12 cellular contexts compared by ENCODE assay signal in the genomic region with DNA sequence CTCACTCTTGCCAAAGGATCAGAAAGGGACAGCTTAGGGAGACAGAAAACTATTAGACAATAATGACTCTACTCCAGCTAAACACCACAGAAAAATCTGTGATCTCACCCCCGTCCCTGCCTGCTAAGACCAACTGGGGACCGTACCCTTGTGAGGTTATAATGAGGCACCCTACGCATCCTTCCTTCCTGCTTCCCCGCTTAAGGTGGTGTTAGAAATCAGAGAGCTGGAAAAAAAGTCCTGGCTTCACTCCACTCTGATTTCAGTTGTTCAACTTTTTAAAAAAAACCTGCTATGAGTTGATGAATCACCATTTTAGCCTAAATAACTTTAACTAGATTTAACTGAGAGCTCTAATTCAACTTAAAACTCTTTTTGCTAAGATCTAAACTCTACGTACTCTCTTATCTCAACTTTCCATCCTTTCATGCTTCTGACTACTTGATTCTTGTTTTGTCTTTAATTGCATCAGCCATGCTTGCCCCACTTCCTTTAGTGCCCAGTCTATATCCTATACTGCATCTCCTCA. TPM values are rescaled to one million over a fixed set of nuclear protein-coding genes. Genes with fewer than 3 reads are reported as not detected.
DNase-seq lines count a peak whose midpoint lies in the region; ATAC-seq and TF ChIP-seq lines count a peak whose summit lies in the region.
"Had no signal": no experiment of that assay in that cellular context is flagged by ENCODE, and none has a peak within 500 bp of the region (broad histone marks: within the 10 kb centered on the region; RNA-seq: fewer than 3 reads in every experiment).

No MANE protein-coding gene starts in this region.

- peak overlapping the region; percentile 80 for H4K91ac ChIP-seq in mesenchymal stem cell (ENCODE audit: low read length)

- peak overlapping the region in 5 of 11 experiments; percentile 2 to 36 (median 16); a peak in 4 of 22 replicates for H3K9ac ChIP-seq in BLaER1 treated with 17β-estradiol and CSF1 and Interleukin-3, amounts not matched to agents 10 nM and 100 nM
- no peak overlapping the region for H3K9ac ChIP-seq in mesenchymal stem cell (ENCODE audit: low read length)

- H3K23ac ChIP-seq in mesenchymal stem cell (ENCODE audit: low read length in 2 of 2): no peak overlapping the region

- H3K27me3 ChIP-seq in BLaER1 treated with 17β-estradiol and CSF1 and Interleukin-3, amounts not matched to agents 10 nM and 100 nM: no peaks in the 10 kb centered on the region
- H3K27me3 ChIP-seq in GM23338 (ENCODE audit: insufficient read depth) (no peaks in the 10 kb centered on the region), mesenchymal stem cell (ENCODE audit: control insufficient read depth in 1 of 2, insufficient read depth in 1 of 2, low read length in 2 of 2) (no peaks in the 10 kb centered on the region)
- H3K27me3 ChIP-seq: cardiac muscle cell had no signal

- peaks cover 2% of the 10 kb centered on the region for H3K27me3 Mint-ChIP-seq in GM23338 (ENCODE audit: insufficient read depth, low read depth, poor library complexity)
- no peaks in the 10 kb centered on the region for H3K27me3 Mint-ChIP-seq in activated T-helper 2 cell treated with anti-CD3 and anti-CD28 coated beads, Interferon-gamma antibody, Interleukin-2, Interleukin-4, amounts not matched to agents 10 μg/mL and 5 μg/mL and 100 μg/mL, durations not matched to agents 14 hours and 24 hours and 36 hours (ENCODE audit: low read depth)

- H3K36me3 Mint-ChIP-seq in GM23338 (ENCODE audit: low read depth): no peaks in the 10 kb centered on the region
- no peaks in the 10 kb centered on the region for H3K36me3 Mint-ChIP-seq in activated T-helper 2 cell treated with anti-CD3 and anti-CD28 coated beads, Interferon-gamma antibody, Interleukin-2, Interleukin-4, amounts not matched to agents 10 μg/mL and 5 μg/mL and 100 μg/mL, durations not matched to agents 14 hours and 24 hours and 36 hours (ENCODE audit: low read depth)

- H2BK5ac ChIP-seq in mesenchymal stem cell (ENCODE audit: low read depth, low read length, poor library complexity, severe bottlenecking): no peak overlapping the region

- no peaks in the 10 kb centered on the region for H4K20me1 ChIP-seq in BLaER1 treated with 17β-estradiol and CSF1 and Interleukin-3, amounts not matched to agents 10 nM and 100 nM
- H4K20me1 ChIP-seq in GM23338 (replicated peaks; ENCODE audit: insufficient read depth): no peaks in the 10 kb centered on the region

- H2BK12ac ChIP-seq in mesenchymal stem cell (ENCODE audit: low read length in 2 of 2): peak overlapping the region; percentile 83 to 93

- no peaks in the 10 kb centered on the region for H3K9me3 ChIP-seq in BLaER1 treated with 17β-estradiol and CSF1 and Interleukin-3, amounts not matched to agents 10 nM and 100 nM (replicated peaks in 1 of 11)
- H3K9me3 ChIP-seq in mesenchymal stem cell (ENCODE audit: control insufficient read depth, low read length) (no peaks in the 10 kb centered on the region), mucosa of descending colon (no peaks in the 10 kb centered on the region)

- H3K36me3 ChIP-seq in BLaER1 treated with 17β-estradiol and CSF1 and Interleukin-3, amounts not matched to agents 10 nM and 100 nM: no peaks in the 10 kb centered on the region
- H3K36me3 ChIP-seq in GM23338 (ENCODE audit: insufficient read depth): no peaks in the 10 kb centered on the region
- H3K36me3 ChIP-seq in mesenchymal stem cell (ENCODE audit: control insufficient read depth in 1 of 2, insufficient read depth in 2 of 2, low read depth in 1 of 2, low read length in 2 of 2): no peaks in the 10 kb centered on the region
- no peaks in the 10 kb centered on the region for H3K36me3 ChIP-seq in mucosa of descending colon (ENCODE audit: low read depth)
- H3K36me3 ChIP-seq: cardiac muscle cell had no signal

- no peaks in the 10 kb centered on the region for H3F3A ChIP-seq in GM23338 (replicated peaks; ENCODE audit: low read depth)

- H3K27ac ChIP-seq in BLaER1 treated with 17β-estradiol and CSF1 and Interleukin-3, amounts not matched to agents 10 nM and 100 nM: peak overlapping the region in 8 of 11 experiments; percentile 2 to 65 (median 29); a peak in 13 of 22 replicates
- H3K27ac ChIP-seq in GM23338 (ENCODE audit: low read depth) (no peak overlapping the region), mesenchymal stem cell (ENCODE audit: low read length, poor library complexity, severe bottlenecking) (peak overlapping the region; percentile 32)
- H3K27ac ChIP-seq: cardiac muscle cell had no signal

- H3K4me3 Mint-ChIP-seq in GM23338: no peak overlapping the region
- H3K4me3 Mint-ChIP-seq in activated T-helper 2 cell treated with anti-CD3 and anti-CD28 coated beads, Interferon-gamma antibody, Interleukin-2, Interleukin-4, amounts not matched to agents 10 μg/mL and 5 μg/mL and 100 μg/mL, durations not matched to agents 14 hours and 24 hours and 36 hours (ENCODE audit: low read depth): peak overlapping the region; percentile 13

- H3K4ac ChIP-seq in mesenchymal stem cell (ENCODE audit: low read depth in 1 of 2, low read length in 2 of 2): peak overlapping the region in 1 of 2 experiments; percentile 19

- H3K18ac ChIP-seq in mesenchymal stem cell (ENCODE audit: low read depth in 1 of 2, low read length in 2 of 2): peak overlapping the region in 1 of 2 experiments; percentile 75

- H2AK5ac ChIP-seq in mesenchymal stem cell (ENCODE audit: low read length, severe bottlenecking): no peak overlapping the region

- H3K4me1 Mint-ChIP-seq in GM23338: peaks cover 12% of the 10 kb centered on the region; the same call in 2 of the 3 replicates
- H3K4me1 Mint-ChIP-seq in activated T-helper 2 cell treated with anti-CD3 and anti-CD28 coated beads, Interferon-gamma antibody, Interleukin-2, Interleukin-4, amounts not matched to agents 10 μg/mL and 5 μg/mL and 100 μg/mL, durations not matched to agents 14 hours and 24 hours and 36 hours (ENCODE audit: low read depth): peaks cover 26% of the 10 kb centered on the region

- peak overlapping the region; percentile 97 for H4K8ac ChIP-seq in mesenchymal stem cell (ENCODE audit: low read length)

- H3K79me2 ChIP-seq in GM23338 (replicated peaks; ENCODE audit: insufficient read depth): no peaks in the 10 kb centered on the region

- no peak overlapping the region for H2BK15ac ChIP-seq in mesenchymal stem cell (ENCODE audit: low read depth, poor library complexity, severe bottlenecking)

- peak overlapping the region; percentile 73 for H2BK120ac ChIP-seq in mesenchymal stem cell (ENCODE audit: low read depth, low read length)

- H3K79me1 ChIP-seq in mesenchymal stem cell (replicated peaks; ENCODE audit: low read length, poor library complexity, severe bottlenecking): no peaks in the 10 kb centered on the region

- H3K4me2 ChIP-seq in BLaER1 treated with 17β-estradiol and CSF1 and Interleukin-3, amounts not matched to agents 10 nM and 100 nM: peak overlapping the region; percentile 30 to 75 (median 53); a peak in 20 of 22 replicates
- H3K4me2 ChIP-seq in GM23338: no peak overlapping the region
- no peak overlapping the region for H3K4me2 ChIP-seq in mesenchymal stem cell (ENCODE audit: low read length, poor library complexity, severe bottlenecking)

- ATAC-seq in GM23338 (peak; percentile 50), mucosa of descending colon (no peak)
- ATAC-seq: GM12878 had no signal

- no peak overlapping the region for H3K14ac ChIP-seq in mesenchymal stem cell (ENCODE audit: low read length in 2 of 2)

- H3K9me2 ChIP-seq in GM23338 (ENCODE audit: insufficient read depth): no peaks in the 10 kb centered on the region

- H2AFZ ChIP-seq in GM23338: peak overlapping the region; percentile 87
- peak overlapping the region; percentile 91 for H2AFZ ChIP-seq in mesenchymal stem cell (ENCODE audit: low read depth, low read length)

- no peaks in the 10 kb centered on the region for H3K9me3 Mint-ChIP-seq in GM23338
- H3K9me3 Mint-ChIP-seq in activated T-helper 2 cell treated with anti-CD3 and anti-CD28 coated beads, Interferon-gamma antibody, Interleukin-2, Interleukin-4, amounts not matched to agents 10 μg/mL and 5 μg/mL and 100 μg/mL, durations not matched to agents 14 hours and 24 hours and 36 hours: peaks cover 4% of the 10 kb centered on the region

- H3K27ac Mint-ChIP-seq in GM23338: peak overlapping the region; percentile 7
- peak overlapping the region; percentile 53 for H3K27ac Mint-ChIP-seq in activated T-helper 2 cell treated with anti-CD3 and anti-CD28 coated beads, Interferon-gamma antibody, Interleukin-2, Interleukin-4, amounts not matched to agents 10 μg/mL and 5 μg/mL and 100 μg/mL, durations not matched to agents 14 hours and 24 hours and 36 hours

- DNase-seq in GM23338 (ENCODE audit: low spot score) (peak; percentile 6), mesenchymal stem cell (peak; percentile 50), islet precursor cell (no peak), mucosa of descending colon (no peak)
- DNase-seq in activated T-helper 2 cell treated with anti-CD3 and anti-CD28 coated beads, Interferon-gamma antibody, Interleukin-2, Interleukin-4, amounts not matched to agents 10 μg/mL and 5 μg/mL and 100 μg/mL, durations not matched to agents 14 hours and 24 hours and 36 hours (ENCODE audit: low spot score): no peak
- DNase-seq in effector CD4-positive, alpha-beta T cell: no peak
- DNase-seq: kidney, posterior cingulate gyrus, Right ventricle myocardium superior had no signal

- no peak overlapping the region for H3K4me3 ChIP-seq in BLaER1 treated with 17β-estradiol and CSF1 and Interleukin-3, amounts not matched to agents 10 nM and 100 nM
- H3K4me3 ChIP-seq in GM23338 (no peak overlapping the region), mesenchymal stem cell (ENCODE audit: insufficient read depth in 1 of 2, low read depth in 1 of 2, low read length in 2 of 2) (no peak overlapping the region), mucosa of descending colon (no peak overlapping the region)
- H3K4me3 ChIP-seq: cardiac muscle cell, GM12878 had no signal

- TF ChIP-seq CTCF in GM23338 (conservative IDR thresholded peaks at IDR 0.05; ENCODE audit: low read depth in 2 of 2) (no peak), mucosa of descending colon (IDR thresholded peaks at IDR 0.05) (no peak)

- intact Hi-C loops in activated T-helper 2 cell treated with anti-CD3 and anti-CD28 coated beads, Interferon-gamma antibody, Interleukin-2, Interleukin-4, amounts not matched to agents 10 μg/mL and 5 μg/mL and 100 μg/mL, durations not matched to agents 14 hours and 24 hours and 36 hours (cut with micrococcal nuclease): loop anchor here (1.0 to 10.0 kb wide), 3 partner anchors 60 to 478 kb away; a partner anchor contains a TSS
- intact Hi-C loops in mucosa of descending colon (cut with DNase I, micrococcal nuclease): no loop called here

- peaks cover 9 to 40% (median 11%) of the 10 kb centered on the region in 10 experiments; a peak in 19 of 20 replicates for H3K4me1 ChIP-seq in BLaER1 treated with 17β-estradiol and CSF1 and Interleukin-3, amounts not matched to agents 10 nM and 100 nM
- no peaks in the 10 kb centered on the region for H3K4me1 ChIP-seq in GM23338 (ENCODE audit: insufficient read depth)
- H3K4me1 ChIP-seq in mesenchymal stem cell (ENCODE audit: control insufficient read depth, insufficient read depth, low read depth, low read length): peaks cover 1% of the 10 kb centered on the region
- no peaks in the 10 kb centered on the region for H3K4me1 ChIP-seq in mucosa of descending colon (ENCODE audit: low read depth)

- WGBS in mesenchymal stem cell: 59% methylated on average over 5 of the region's 5 CpGs

RNA-seq across cellular contexts. Expression of a gene that starts 35.8 kb away (rescaled TPM):
- 13.9 and 19.8 TPM in 2 replicates for total RNA-seq in GM23338 (2014; rRNA removed; shearing (Covaris generic))
- polyA plus RNA-seq in GM23338 (2016; fragmentation: Nextera tagmentation; extraction: Ambion mirVana): 36.0 and 39.3 TPM in 2 replicates
- 17.0 and 18.9 TPM in 2 replicates for total RNA-seq in activated T-helper 2 cell treated with anti-CD3 and anti-CD28 coated beads, Interferon-gamma antibody, Interleukin-2, Interleukin-4, amounts not matched to agents 10 μg/mL and 5 μg/mL and 100 μg/mL, durations not matched to agents 14 hours and 24 hours and 36 hours
- polyA plus RNA-seq in mesenchymal stem cell (2013, experiment 1 of 2): 28.7 TPM
- polyA plus RNA-seq in mesenchymal stem cell (2013, experiment 2 of 2): 32.6 TPM
- total RNA-seq in mucosa of descending colon: 10 to 100 TPM; 14.1 to 18.5 (median 17.7) TPM

RNA-seq across cellular contexts. Expression of a gene that starts 58.3 kb away (rescaled TPM):
- total RNA-seq in GM23338 (2014; rRNA removed; shearing (Covaris generic)): 12.4 and 14.0 TPM in 2 replicates
- 3.9 and 4.0 TPM in 2 replicates for polyA plus RNA-seq in GM23338 (2016; fragmentation: Nextera tagmentation; extraction: Ambion mirVana)
- total RNA-seq in activated T-helper 2 cell treated with anti-CD3 and anti-CD28 coated beads, Interferon-gamma antibody, Interleukin-2, Interleukin-4, amounts not matched to agents 10 μg/mL and 5 μg/mL and 100 μg/mL, durations not matched to agents 14 hours and 24 hours and 36 hours: 4.7 TPM in 2 replicates
- polyA plus RNA-seq in mesenchymal stem cell (2013, experiment 1 of 2): 133 TPM
- 130 TPM for polyA plus RNA-seq in mesenchymal stem cell (2013, experiment 2 of 2)
- 10 to 100 TPM; 20.3 to 25.0 (median 24.1) TPM for total RNA-seq in mucosa of descending colon

Comparison
In these comparisons a context has a peak if more than half of its experiments do, and no peak if none do; other contexts are left out.
1. H3K4me2 ChIP-seq: peak in BLaER1 treated with 17β-estradiol and CSF1 and Interleukin-3, amounts not matched to agents 10 nM and 100 nM (11 of 11); none in GM23338 (single experiment) and mesenchymal stem cell (single experiment).
2. DNase-seq: peak in GM23338 (single experiment) and mesenchymal stem cell (single experiment); none in activated T-helper 2 cell treated with anti-CD3 and anti-CD28 coated beads, Interferon-gamma antibody, Interleukin-2, Interleukin-4, amounts not matched to agents 10 μg/mL and 5 μg/mL and 100 μg/mL, durations not matched to agents 14 hours and 24 hours and 36 hours (single experiment), islet precursor cell (single experiment), effector CD4-positive, alpha-beta T cell (single experiment) and mucosa of descending colon (0 of 3).